In genomic region chr9:99506781-99507305, GRCh38 we compare ENCODE assay signal across 19 cellular contexts.
DNase-seq lines count a peak whose midpoint lies in the region; ATAC-seq and TF ChIP-seq lines count a peak whose summit lies in the region.
"Had no signal": no experiment of that assay in that cellular context is flagged by ENCODE, and none has a peak within 500 bp of the region (broad histone marks: within the 10 kb centered on the region; RNA-seq: fewer than 3 reads in every experiment).

No MANE protein-coding gene starts in this region.

- no peaks in the 10 kb centered on the region for H3K79me2 ChIP-seq in trophoblast cell (ENCODE audit: control insufficient read depth, insufficient read depth, low read length, poor library complexity)

- H3K4me3 Mint-ChIP-seq in activated T-helper 2 cell treated with anti-CD3 and anti-CD28 coated beads, Interferon-gamma antibody, Interleukin-2, Interleukin-4, amounts not matched to agents 10 μg/mL and 5 μg/mL and 100 μg/mL, durations not matched to agents 14 hours and 24 hours and 36 hours (ENCODE audit: low read depth), result no peak overlapping the region
- H3K4me3 Mint-ChIP-seq in stimulated activated naive B cell treated with anti-CD40 and anti-IgM and Interleukin-4, amounts not matched to agents 10 μg/mL and 1 μg/mL and 100 μg/mL, for 72 hours, result no peak overlapping the region
- H3K4me3 Mint-ChIP-seq: B cell; CD14-positive monocyte; CD4-positive, alpha-beta T cell; HFFc6 had no signal

- no peak overlapping the region for H4K12ac ChIP-seq in trophoblast cell (ENCODE audit: low read depth, low read length)

- intact Hi-C loops in activated T-helper 2 cell treated with anti-CD3 and anti-CD28 coated beads, Interferon-gamma antibody, Interleukin-2, Interleukin-4, amounts not matched to agents 10 μg/mL and 5 μg/mL and 100 μg/mL, durations not matched to agents 14 hours and 24 hours and 36 hours (cut with micrococcal nuclease), result no loop called here
- intact Hi-C loops in posterior cingulate gyrus (cut with DNase I), result no loop called here

- WGBS in trophoblast cell (ENCODE audit: extremely low coverage, insufficient coverage, insufficient read length), result no CpG with 5 or more reads among the region's 1 CpG

- no peak overlapping the region for H3K27ac ChIP-seq in trophoblast cell (ENCODE audit: low read depth, low read length)
- H3K27ac ChIP-seq: 22Rv1; BLaER1 treated with 17β-estradiol and CSF1 and Interleukin-3, amounts not matched to agents 10 nM and 100 nM had no signal

- TF ChIP-seq CTCF in BJ (IDR thresholded peaks at IDR 0.05; ENCODE audit: insufficient read depth, low read depth, low read length), result no peak

- CTCF ChIA-PET in BJ (lab: Yijun Ruan, JAX), result interaction anchor here (0.6 to 1.6 kb wide), 3 partner anchors 17 to 241 kb away, joined by 3 to 5 read pairs (median 3); no protein-coding TSS in a partner anchor

- H4K8ac ChIP-seq in trophoblast cell (ENCODE audit: low read depth, low read length), result no peak overlapping the region

- peak; percentile 37 for DNase-seq in BJ (ENCODE audit: low read depth)
- peak; percentile 16 for DNase-seq in M059J (ENCODE audit: low read depth)
- peak; percentile 32 for DNase-seq in dedifferentiated amniotic fluid mesenchymal stem cell (ENCODE audit: extremely low spot score)
- peak; percentile 6 to 86 for DNase-seq in trophoblast cell
- no peak for DNase-seq in activated T-helper 2 cell treated with anti-CD3 and anti-CD28 coated beads, Interferon-gamma antibody, Interleukin-2, Interleukin-4, amounts not matched to agents 10 μg/mL and 5 μg/mL and 100 μg/mL, durations not matched to agents 14 hours and 24 hours and 36 hours (ENCODE audit: low spot score)
- DNase-seq in NCI-H345 treated with DMSO at 0.1 percent for 48 hours (lab: John Stamatoyannopoulos, UW; ENCODE audit: unreplicated experiment), result no peak
- DNase-seq in stimulated activated naive B cell treated with anti-CD40 and anti-IgM and Interleukin-4, amounts not matched to agents 10 μg/mL and 1 μg/mL and 100 μg/mL, for 72 hours, result no peak
- no peak for DNase-seq in posterior cingulate gyrus
- DNase-seq: Caco-2; CD4-positive, alpha-beta T cell; DMS153; DMS79; GOT3; HFFc6 had no signal

- H3K9me3 ChIP-seq in trophoblast cell (ENCODE audit: insufficient read depth, low read depth, low read length), result no peaks in the 10 kb centered on the region
- H3K9me3 ChIP-seq: BLaER1 treated with 17β-estradiol and CSF1 and Interleukin-3, amounts not matched to agents 10 nM and 100 nM; Caco-2; HAP-1 had no signal

- no peak overlapping the region for H3K18ac ChIP-seq in trophoblast cell (ENCODE audit: low read length)

- H3K9ac ChIP-seq in trophoblast cell (ENCODE audit: low read length), result no peak overlapping the region
- H3K9ac ChIP-seq: BLaER1 treated with 17β-estradiol and CSF1 and Interleukin-3, amounts not matched to agents 10 nM and 100 nM had no signal

- H2BK5ac ChIP-seq in trophoblast cell (ENCODE audit: low read depth, low read length, poor library complexity), result no peak overlapping the region

- H3K4me3 ChIP-seq in BJ (ENCODE audit: low read depth, low read length) (no peak overlapping the region), trophoblast cell (ENCODE audit: low read depth, low read length) (no peak overlapping the region)
- H3K4me3 ChIP-seq: BLaER1 treated with 17β-estradiol and CSF1 and Interleukin-3, amounts not matched to agents 10 nM and 100 nM; HAP-1 had no signal

- no peaks in the 10 kb centered on the region for H3K36me3 Mint-ChIP-seq in activated T-helper 2 cell treated with anti-CD3 and anti-CD28 coated beads, Interferon-gamma antibody, Interleukin-2, Interleukin-4, amounts not matched to agents 10 μg/mL and 5 μg/mL and 100 μg/mL, durations not matched to agents 14 hours and 24 hours and 36 hours (ENCODE audit: low read depth)
- peaks cover 7 to 9% of the 10 kb centered on the region in 2 donors for H3K36me3 Mint-ChIP-seq in stimulated activated naive B cell treated with anti-CD40 and anti-IgM and Interleukin-4, amounts not matched to agents 10 μg/mL and 1 μg/mL and 100 μg/mL, for 72 hours
- H3K36me3 Mint-ChIP-seq: CD14-positive monocyte had no signal

- no peak overlapping the region for H2AK5ac ChIP-seq in trophoblast cell (ENCODE audit: low read length)

- no peak overlapping the region for H3K14ac ChIP-seq in trophoblast cell (ENCODE audit: low read length)

- no peak overlapping the region for H2BK120ac ChIP-seq in trophoblast cell (ENCODE audit: insufficient read depth, low read length, poor library complexity)

- H3K23ac ChIP-seq in trophoblast cell (ENCODE audit: low read length), result no peak overlapping the region

- POLR2A ChIA-PET in BJ (lab: Charles Lee), result no interaction called here

- H3K27me3 Mint-ChIP-seq in activated T-helper 2 cell treated with anti-CD3 and anti-CD28 coated beads, Interferon-gamma antibody, Interleukin-2, Interleukin-4, amounts not matched to agents 10 μg/mL and 5 μg/mL and 100 μg/mL, durations not matched to agents 14 hours and 24 hours and 36 hours (ENCODE audit: low read depth), result peaks cover 9% of the 10 kb centered on the region
- H3K27me3 Mint-ChIP-seq in stimulated activated naive B cell treated with anti-CD40 and anti-IgM and Interleukin-4, amounts not matched to agents 10 μg/mL and 1 μg/mL and 100 μg/mL, for 72 hours, result no peaks in the 10 kb centered on the region
- H3K27me3 Mint-ChIP-seq: B cell; CD4-positive, alpha-beta T cell had no signal

- no peak overlapping the region for H3K4ac ChIP-seq in trophoblast cell (ENCODE audit: low read depth, low read length)

- H2BK12ac ChIP-seq in trophoblast cell (ENCODE audit: low read length), result no peak overlapping the region

- peaks cover 4% of the 10 kb centered on the region for H3K4me1 Mint-ChIP-seq in activated T-helper 2 cell treated with anti-CD3 and anti-CD28 coated beads, Interferon-gamma antibody, Interleukin-2, Interleukin-4, amounts not matched to agents 10 μg/mL and 5 μg/mL and 100 μg/mL, durations not matched to agents 14 hours and 24 hours and 36 hours (ENCODE audit: low read depth)
- H3K4me1 Mint-ChIP-seq in stimulated activated naive B cell treated with anti-CD40 and anti-IgM and Interleukin-4, amounts not matched to agents 10 μg/mL and 1 μg/mL and 100 μg/mL, for 72 hours, result peaks cover 33 to 56% of the 10 kb centered on the region in 2 donors
- H3K4me1 Mint-ChIP-seq: CD14-positive monocyte had no signal

- H3K27ac Mint-ChIP-seq in activated T-helper 2 cell treated with anti-CD3 and anti-CD28 coated beads, Interferon-gamma antibody, Interleukin-2, Interleukin-4, amounts not matched to agents 10 μg/mL and 5 μg/mL and 100 μg/mL, durations not matched to agents 14 hours and 24 hours and 36 hours, result no peak overlapping the region
- no peak overlapping the region for H3K27ac Mint-ChIP-seq in stimulated activated naive B cell treated with anti-CD40 and anti-IgM and Interleukin-4, amounts not matched to agents 10 μg/mL and 1 μg/mL and 100 μg/mL, for 72 hours
- H3K27ac Mint-ChIP-seq: B cell; CD14-positive monocyte; CD4-positive, alpha-beta T cell; HFFc6 had no signal

- ATAC-seq in stimulated activated naive B cell treated with anti-CD40 and anti-IgM and Interleukin-4, amounts not matched to agents 10 μg/mL and 1 μg/mL and 100 μg/mL, for 72 hours (replicated peaks), result no peak

- H2AFZ ChIP-seq in trophoblast cell (ENCODE audit: insufficient read depth, low read length, poor library complexity), result no peak overlapping the region

- no peaks in the 10 kb centered on the region for H3K9me3 Mint-ChIP-seq in activated T-helper 2 cell treated with anti-CD3 and anti-CD28 coated beads, Interferon-gamma antibody, Interleukin-2, Interleukin-4, amounts not matched to agents 10 μg/mL and 5 μg/mL and 100 μg/mL, durations not matched to agents 14 hours and 24 hours and 36 hours
- H3K9me3 Mint-ChIP-seq in stimulated activated naive B cell treated with anti-CD40 and anti-IgM and Interleukin-4, amounts not matched to agents 10 μg/mL and 1 μg/mL and 100 μg/mL, for 72 hours, result peaks cover 0 to 1% of the 10 kb centered on the region in 2 donors
- H3K9me3 Mint-ChIP-seq: CD4-positive, alpha-beta T cell; HFFc6 had no signal

- no peaks in the 10 kb centered on the region for H3K27me3 ChIP-seq in BJ (ENCODE audit: control insufficient read depth, insufficient read depth, low read length)
- no peaks in the 10 kb centered on the region for H3K27me3 ChIP-seq in trophoblast cell (ENCODE audit: insufficient read depth, low read length)
- H3K27me3 ChIP-seq: BLaER1 treated with 17β-estradiol and CSF1 and Interleukin-3, amounts not matched to agents 10 nM and 100 nM had no signal

- H3K79me1 ChIP-seq in trophoblast cell (ENCODE audit: low read length), result no peaks in the 10 kb centered on the region

- H3K4me2 ChIP-seq in trophoblast cell (ENCODE audit: low read length), result no peak overlapping the region
- H3K4me2 ChIP-seq: BLaER1 treated with 17β-estradiol and CSF1 and Interleukin-3, amounts not matched to agents 10 nM and 100 nM had no signal

- H3K4me1 ChIP-seq in trophoblast cell (ENCODE audit: control insufficient read depth in 1 of 2, insufficient read depth in 2 of 2, low read length in 2 of 2), result no peaks in the 10 kb centered on the region
- H3K4me1 ChIP-seq: Caco-2 had no signal

- H3K36me3 ChIP-seq in BJ (ENCODE audit: control insufficient read depth, insufficient read depth, low read length) (no peaks in the 10 kb centered on the region), trophoblast cell (ENCODE audit: control insufficient read depth in 1 of 2, insufficient read depth in 2 of 2, low read length in 2 of 2) (no peaks in the 10 kb centered on the region)
- H3K36me3 ChIP-seq: BLaER1 treated with 17β-estradiol and CSF1 and Interleukin-3, amounts not matched to agents 10 nM and 100 nM; HAP-1 had no signal

- H4K91ac ChIP-seq in trophoblast cell (ENCODE audit: low read depth, low read length), result no peak overlapping the region

Comparison
In these comparisons a context has a peak if more than half of its experiments do, and no peak if none do; other contexts are left out.
1. DNase-seq: peak in BJ (single experiment), M059J (single experiment), dedifferentiated amniotic fluid mesenchymal stem cell (single experiment) and trophoblast cell (2 of 2); none in activated T-helper 2 cell treated with anti-CD3 and anti-CD28 coated beads, Interferon-gamma antibody, Interleukin-2, Interleukin-4, amounts not matched to agents 10 μg/mL and 5 μg/mL and 100 μg/mL, durations not matched to agents 14 hours and 24 hours and 36 hours (single experiment), NCI-H345 treated with DMSO at 0.1 percent for 48 hours (single experiment), stimulated activated naive B cell treated with anti-CD40 and anti-IgM and Interleukin-4, amounts not matched to agents 10 μg/mL and 1 μg/mL and 100 μg/mL, for 72 hours (single experiment) and posterior cingulate gyrus (0 of 10).